Comparison of ENCODE assay signal across 17 cellular contexts in genomic region chr13:87536899-87537298, GRCh38.
DNase-seq lines count a peak whose midpoint lies in the region; ATAC-seq and TF ChIP-seq lines count a peak whose summit lies in the region.
"Had no signal": no experiment of that assay in that cellular context is flagged by ENCODE, and none has a peak within 500 bp of the region (broad histone marks: within the 10 kb centered on the region; RNA-seq: fewer than 3 reads in every experiment).

No MANE protein-coding gene starts in this region.

- no peaks in the 10 kb centered on the region for H3K4me1 ChIP-seq in esophagus muscularis mucosa
- H3K4me1 ChIP-seq: prostate gland had no signal

- H3K4me3 ChIP-seq in esophagus muscularis mucosa, result no peak overlapping the region
- H3K4me3 ChIP-seq: prostate gland had no signal

- peaks cover 0 to 12% of the 10 kb centered on the region in 2 donors for H3K9me3 Mint-ChIP-seq in activated naive CD4-positive, alpha-beta T cell treated with anti-CD3 and anti-CD28 coated beads, Interleukin-2, amount 50 U/mL, for 72 hours

- no peaks in the 10 kb centered on the region for H3K36me3 ChIP-seq in esophagus muscularis mucosa
- H3K36me3 ChIP-seq: prostate gland had no signal

- WGBS in esophagus muscularis mucosa, result 85% methylated on average over 2 of the region's 2 CpGs

- H3K27me3 ChIP-seq in esophagus muscularis mucosa, result no peaks in the 10 kb centered on the region

- H3K36me3 Mint-ChIP-seq in activated naive CD4-positive, alpha-beta T cell treated with anti-CD3 and anti-CD28 coated beads, Interleukin-2, amount 50 U/mL, for 72 hours, result no peaks in the 10 kb centered on the region

- H3K9me3 ChIP-seq in esophagus muscularis mucosa, result no peaks in the 10 kb centered on the region
- H3K9me3 ChIP-seq: prostate gland had no signal

- TF ChIP-seq POLR2A in esophagus muscularis mucosa (IDR thresholded peaks at IDR 0.05; ENCODE audit: low read depth), result no peak

- H3K27ac ChIP-seq in esophagus muscularis mucosa (replicated peaks in 1 of 4), result no peak overlapping the region
- H3K27ac ChIP-seq: prostate gland had no signal

- ATAC-seq in GM18511 (IDR thresholded peaks at IDR 0.05; ENCODE audit: unreplicated experiment) (peak; percentile 95), GM21390 (IDR thresholded peaks at IDR 0.05; ENCODE audit: unreplicated experiment) (peak; percentile 75), HG03045 (IDR thresholded peaks at IDR 0.05; ENCODE audit: unreplicated experiment) (peak; percentile 77), HG02840 (IDR thresholded peaks at IDR 0.05; ENCODE audit: low FRiP score, unreplicated experiment) (no peak)
- ATAC-seq in activated naive CD4-positive, alpha-beta T cell treated with anti-CD3 and anti-CD28 coated beads, Interleukin-2, amount 50 U/mL, for 72 hours, result no peak
- ATAC-seq: activated CD4-positive, alpha-beta T cell treated with anti-CD3 and anti-CD28 coated beads for 36 hours had no signal

- TF ChIP-seq CTCF in esophagus muscularis mucosa (IDR thresholded peaks at IDR 0.05), result no peak

- no peak overlapping the region for H3K27ac Mint-ChIP-seq in activated naive CD4-positive, alpha-beta T cell treated with anti-CD3 and anti-CD28 coated beads, Interleukin-2, amount 50 U/mL, for 72 hours
- H3K27ac Mint-ChIP-seq: activated CD4-positive, alpha-beta T cell treated with anti-CD3 and anti-CD28 coated beads for 36 hours; activated T-cell treated with anti-CD3 and anti-CD28 coated beads, Interleukin-2, amount 50 U/mL, for 24 hours had no signal

- DNase-seq in HK-2 (ENCODE audit: unreplicated experiment) (peak; percentile 16), esophagus muscularis mucosa (ENCODE audit: extremely low spot score) (no peak), kidney tubule cell (ENCODE audit: low spot score) (no peak)
- DNase-seq in activated naive CD4-positive, alpha-beta T cell treated with anti-CD3 and anti-CD28 coated beads, Interleukin-2, amount 50 U/mL, for 72 hours (ENCODE audit: low spot score in 2 of 2), result no peak
- DNase-seq: ACHN; activated CD4-positive, alpha-beta T cell treated with anti-CD3 and anti-CD28 coated beads for 36 hours; activated T-cell treated with anti-CD3 and anti-CD28 coated beads, Interleukin-2, amount 50 U/mL, for 24 hours; amygdala; NCI-H2029; NCI-H526; substantia nigra; T-helper 2 cell had no signal

- no peak for TF ChIP-seq EP300 in esophagus muscularis mucosa (IDR thresholded peaks at IDR 0.05)

- intact Hi-C loops in esophagus muscularis mucosa (cut with DNase I), result no loop called here

Comparison
In these comparisons a context has a peak if more than half of its experiments do, and no peak if none do; other contexts are left out.
1. ATAC-seq: peak in GM18511 (single experiment), GM21390 (single experiment) and HG03045 (single experiment); none in activated naive CD4-positive, alpha-beta T cell treated with anti-CD3 and anti-CD28 coated beads, Interleukin-2, amount 50 U/mL, for 72 hours (0 of 2) and HG02840 (single experiment).